14 cellular contexts compared by ENCODE assay signal in genomic region chr1:93588206-93588605, GRCh38.
A peak's percentile ranks its signal among the peaks of the same experiment; 100 is the strongest.
DNase-seq lines count a peak whose midpoint lies in the region; ATAC-seq and TF ChIP-seq lines count a peak whose summit lies in the region.
"Had no signal": no experiment of that assay in that cellular context is flagged by ENCODE, and none has a peak within 500 bp of the region (broad histone marks: within the 10 kb centered on the region; RNA-seq: fewer than 3 reads in every experiment).

No MANE protein-coding gene starts in this region.

- H3K9me3 ChIP-seq in RWPE2 (ENCODE audit: severe bottlenecking): no peaks in the 10 kb centered on the region
- H3K9me3 ChIP-seq: gastroesophageal sphincter had no signal

- H3K4me3 Mint-ChIP-seq in stimulated activated naive CD8-positive, alpha-beta T cell treated with anti-CD3 and anti-CD28 coated beads, Interleukin-15, Interleukin-2, amounts not matched to agents 100 ng/mL and 50 ng/mL, for 24 hours: no peak overlapping the region
- H3K4me3 Mint-ChIP-seq in stimulated activated naive CD8-positive, alpha-beta T cell treated with anti-CD3 and anti-CD28 coated beads, Interleukin-15, amount 100 ng/mL, for 72 hours: no peak overlapping the region
- H3K4me3 Mint-ChIP-seq in glutamatergic neuron (ENCODE audit: unreplicated experiment): no peak overlapping the region
- H3K4me3 Mint-ChIP-seq in activated CD4-positive, alpha-beta memory T cell treated with anti-CD3 and anti-CD28 coated beads for 36 hours: no peak overlapping the region
- H3K4me3 Mint-ChIP-seq: activated CD4-positive, alpha-beta memory T cell treated with anti-CD3 and anti-CD28 coated beads, Interleukin-2, amount 10 ng/mL, durations not matched to agents 7 days and 5 days; activated naive CD8-positive, alpha-beta T cell treated with anti-CD3 and anti-CD28 coated beads, Interleukin-2, amount 10 ng/mL, durations not matched to agents 7 days and 5 days had no signal

- H3K4me1 Mint-ChIP-seq in stimulated activated naive CD8-positive, alpha-beta T cell treated with anti-CD3 and anti-CD28 coated beads, Interleukin-15, Interleukin-2, amounts not matched to agents 100 ng/mL and 50 ng/mL, for 24 hours (ENCODE audit: low read depth): peaks cover 34% of the 10 kb centered on the region
- peaks cover 34% of the 10 kb centered on the region for H3K4me1 Mint-ChIP-seq in stimulated activated naive CD8-positive, alpha-beta T cell treated with anti-CD3 and anti-CD28 coated beads, Interleukin-15, amount 100 ng/mL, for 72 hours
- peaks cover 41% of the 10 kb centered on the region for H3K4me1 Mint-ChIP-seq in glutamatergic neuron (ENCODE audit: low read depth, unreplicated experiment)
- H3K4me1 Mint-ChIP-seq in activated CD4-positive, alpha-beta memory T cell treated with anti-CD3 and anti-CD28 coated beads for 36 hours (ENCODE audit: low read depth): peaks cover 8% of the 10 kb centered on the region

- no peak overlapping the region for H3K4me3 ChIP-seq in RWPE2 (ENCODE audit: severe bottlenecking)
- H3K4me3 ChIP-seq: gastroesophageal sphincter had no signal

- ATAC-seq in stimulated activated naive CD8-positive, alpha-beta T cell treated with anti-CD3 and anti-CD28 coated beads, Interleukin-15, amount 100 ng/mL, for 72 hours: no peak
- ATAC-seq in RWPE2 (ENCODE audit: low read depth): 0 out of 3 replicates have a peak, but pooled peaks have one; percentile 6
- no peak for ATAC-seq in HG02610 (IDR thresholded peaks at IDR 0.05; ENCODE audit: unreplicated experiment)
- ATAC-seq: gastroesophageal sphincter had no signal

- peaks cover 52% of the 10 kb centered on the region for H3K4me1 ChIP-seq in RWPE2 (ENCODE audit: insufficient read depth, poor library complexity, severe bottlenecking)

- TF ChIP-seq CTCF in RWPE2 (IDR thresholded peaks at IDR 0.05; ENCODE audit: poor library complexity, severe bottlenecking) (no peak), glutamatergic neuron (IDR thresholded peaks at IDR 0.05; ENCODE audit: partially characterized antibody, unreplicated experiment) (no peak)

- H3K27me3 Mint-ChIP-seq in stimulated activated naive CD8-positive, alpha-beta T cell treated with anti-CD3 and anti-CD28 coated beads, Interleukin-15, Interleukin-2, amounts not matched to agents 100 ng/mL and 50 ng/mL, for 24 hours: no peaks in the 10 kb centered on the region
- no peaks in the 10 kb centered on the region for H3K27me3 Mint-ChIP-seq in stimulated activated naive CD8-positive, alpha-beta T cell treated with anti-CD3 and anti-CD28 coated beads, Interleukin-15, amount 100 ng/mL, for 72 hours
- no peaks in the 10 kb centered on the region for H3K27me3 Mint-ChIP-seq in glutamatergic neuron (ENCODE audit: unreplicated experiment)
- H3K27me3 Mint-ChIP-seq in activated CD4-positive, alpha-beta memory T cell treated with anti-CD3 and anti-CD28 coated beads for 36 hours: no peaks in the 10 kb centered on the region
- H3K27me3 Mint-ChIP-seq: activated CD4-positive, alpha-beta memory T cell treated with anti-CD3 and anti-CD28 coated beads, Interleukin-2, amount 10 ng/mL, durations not matched to agents 7 days and 5 days; activated naive CD8-positive, alpha-beta T cell treated with anti-CD3 and anti-CD28 coated beads, Interleukin-2, amount 10 ng/mL, durations not matched to agents 7 days and 5 days had no signal

- DNase-seq in stimulated activated naive CD8-positive, alpha-beta T cell treated with anti-CD3 and anti-CD28 coated beads, Interleukin-15, amount 100 ng/mL, for 72 hours: no peak
- DNase-seq in RWPE2 (ENCODE audit: low spot score): no peak
- DNase-seq in glutamatergic neuron: no peak
- DNase-seq in activated CD4-positive, alpha-beta memory T cell treated with anti-CD3 and anti-CD28 coated beads for 36 hours: no peak
- DNase-seq in superior temporal gyrus (ENCODE audit: extremely low spot score): no peak
- DNase-seq in GM19240 (ENCODE audit: insufficient read length, low spot score): no peak
- DNase-seq: activated CD4-positive, alpha-beta memory T cell treated with anti-CD3 and anti-CD28 coated beads, Interleukin-2, amount 10 ng/mL, durations not matched to agents 7 days and 5 days; activated naive CD8-positive, alpha-beta T cell treated with anti-CD3 and anti-CD28 coated beads, Interleukin-2, amount 10 ng/mL, durations not matched to agents 7 days and 5 days; NCI-H1048; NCI-H510A; occipital lobe had no signal

- no peaks in the 10 kb centered on the region for H3K36me3 Mint-ChIP-seq in stimulated activated naive CD8-positive, alpha-beta T cell treated with anti-CD3 and anti-CD28 coated beads, Interleukin-15, Interleukin-2, amounts not matched to agents 100 ng/mL and 50 ng/mL, for 24 hours (ENCODE audit: low read depth)
- H3K36me3 Mint-ChIP-seq in glutamatergic neuron (ENCODE audit: unreplicated experiment): no peaks in the 10 kb centered on the region
- H3K36me3 Mint-ChIP-seq in activated CD4-positive, alpha-beta memory T cell treated with anti-CD3 and anti-CD28 coated beads for 36 hours: no peaks in the 10 kb centered on the region
- H3K36me3 Mint-ChIP-seq: activated naive CD8-positive, alpha-beta T cell treated with anti-CD3 and anti-CD28 coated beads, Interleukin-2, amount 10 ng/mL, durations not matched to agents 7 days and 5 days had no signal

- H3K27ac Mint-ChIP-seq in stimulated activated naive CD8-positive, alpha-beta T cell treated with anti-CD3 and anti-CD28 coated beads, Interleukin-15, Interleukin-2, amounts not matched to agents 100 ng/mL and 50 ng/mL, for 24 hours: peak overlapping the region; percentile 32
- H3K27ac Mint-ChIP-seq in stimulated activated naive CD8-positive, alpha-beta T cell treated with anti-CD3 and anti-CD28 coated beads, Interleukin-15, amount 100 ng/mL, for 72 hours: peak overlapping the region in 1 of 2 donors; percentile 1
- peak overlapping the region; percentile 19 for H3K27ac Mint-ChIP-seq in glutamatergic neuron (ENCODE audit: unreplicated experiment)
- H3K27ac Mint-ChIP-seq in activated CD4-positive, alpha-beta memory T cell treated with anti-CD3 and anti-CD28 coated beads for 36 hours: no peak overlapping the region
- H3K27ac Mint-ChIP-seq: activated CD4-positive, alpha-beta memory T cell treated with anti-CD3 and anti-CD28 coated beads, Interleukin-2, amount 10 ng/mL, durations not matched to agents 7 days and 5 days; activated naive CD8-positive, alpha-beta T cell treated with anti-CD3 and anti-CD28 coated beads, Interleukin-2, amount 10 ng/mL, durations not matched to agents 7 days and 5 days had no signal

- H3K27me3 ChIP-seq in RWPE2 (ENCODE audit: insufficient read depth, poor library complexity, severe bottlenecking): no peaks in the 10 kb centered on the region
- H3K27me3 ChIP-seq: gastroesophageal sphincter had no signal

- peak overlapping the region; percentile 61 for H3K27ac ChIP-seq in RWPE2 (ENCODE audit: poor library complexity, severe bottlenecking)
- H3K27ac ChIP-seq: gastroesophageal sphincter had no signal

- peaks cover 97% of the 10 kb centered on the region for H3K36me3 ChIP-seq in RWPE2 (ENCODE audit: low read depth)

- intact Hi-C loops in activated CD4-positive, alpha-beta memory T cell treated with anti-CD3 and anti-CD28 coated beads for 36 hours (cut with micrococcal nuclease): no loop called here

- POLR2A ChIA-PET in activated CD4-positive, alpha-beta memory T cell treated with anti-CD3 and anti-CD28 coated beads for 36 hours (lab: Charles Lee): interaction anchor here (0.6 kb wide), 1 partner anchor 163 kb away, joined by 4 read pairs; no protein-coding TSS in a partner anchor

- no peaks in the 10 kb centered on the region for H3K9me3 Mint-ChIP-seq in stimulated activated naive CD8-positive, alpha-beta T cell treated with anti-CD3 and anti-CD28 coated beads, Interleukin-15, Interleukin-2, amounts not matched to agents 100 ng/mL and 50 ng/mL, for 24 hours
- no peaks in the 10 kb centered on the region for H3K9me3 Mint-ChIP-seq in stimulated activated naive CD8-positive, alpha-beta T cell treated with anti-CD3 and anti-CD28 coated beads, Interleukin-15, amount 100 ng/mL, for 72 hours
- H3K9me3 Mint-ChIP-seq in glutamatergic neuron (ENCODE audit: unreplicated experiment): peaks cover 6% of the 10 kb centered on the region
- H3K9me3 Mint-ChIP-seq in activated CD4-positive, alpha-beta memory T cell treated with anti-CD3 and anti-CD28 coated beads for 36 hours: no peaks in the 10 kb centered on the region
- H3K9me3 Mint-ChIP-seq: activated CD4-positive, alpha-beta memory T cell treated with anti-CD3 and anti-CD28 coated beads, Interleukin-2, amount 10 ng/mL, durations not matched to agents 7 days and 5 days; activated naive CD8-positive, alpha-beta T cell treated with anti-CD3 and anti-CD28 coated beads, Interleukin-2, amount 10 ng/mL, durations not matched to agents 7 days and 5 days had no signal

- CTCF ChIA-PET in activated CD4-positive, alpha-beta memory T cell treated with anti-CD3 and anti-CD28 coated beads for 36 hours (lab: Charles Lee): no interaction called here
